In the genomic region with DNA sequence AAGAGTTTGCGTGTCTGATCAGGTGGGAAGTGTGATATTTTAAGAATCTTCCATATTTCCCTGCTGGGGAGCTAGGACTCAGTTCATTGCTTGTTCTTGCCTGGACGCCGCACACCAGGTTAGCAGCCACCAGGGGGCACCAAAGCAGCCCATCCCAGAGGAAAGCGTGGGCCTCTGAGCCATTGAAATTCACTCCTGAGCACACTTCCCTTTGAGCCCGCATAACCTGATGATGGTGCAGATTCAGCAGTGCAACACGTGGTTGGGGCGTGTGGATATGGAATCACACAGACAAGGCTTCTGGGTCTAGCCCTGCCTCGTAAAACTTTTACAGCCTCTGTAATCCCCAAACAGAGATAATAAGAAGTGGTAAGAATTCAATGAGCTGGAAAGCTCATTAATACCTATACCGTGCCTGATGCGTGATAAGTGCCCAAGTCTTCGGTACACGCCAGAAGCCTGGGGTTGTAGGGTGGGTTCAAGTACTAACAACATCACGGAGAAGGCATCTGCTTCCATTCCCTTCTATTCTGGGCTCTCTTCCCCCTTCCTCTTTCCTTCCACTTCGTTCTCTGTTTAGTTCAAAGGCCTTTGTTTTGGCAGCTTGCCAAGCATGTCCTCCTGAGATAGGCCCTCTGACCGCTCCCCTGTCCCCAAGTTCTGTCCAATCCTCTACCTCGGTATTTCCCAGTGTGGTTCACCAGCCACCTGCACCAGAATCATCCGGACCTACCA, we compare ENCODE assay signal across 8 cellular contexts.
DNase-seq lines count a peak whose midpoint lies in the region; ATAC-seq and TF ChIP-seq lines count a peak whose summit lies in the region.

No MANE protein-coding gene starts in this region.

- POLR2A ChIA-PET in MCF 10A (lab: Yijun Ruan, JAX) = interaction anchor here (1.3 kb wide), 1 partner anchor 35 kb away, joined by 4 read pairs; no protein-coding TSS in a partner anchor

- H3K27ac ChIP-seq in ACC112 (ENCODE audit: low read depth, low read length) (no peak overlapping the region), VCaP (peak overlapping the region; percentile 43)

- H3K27ac Mint-ChIP-seq in MCF 10A (ENCODE audit: low read depth, unreplicated experiment) = no peak overlapping the region

- no peaks in the 10 kb centered on the region for H3K4me1 ChIP-seq in ACC112 (ENCODE audit: control insufficient read depth, insufficient read depth, low read length, unreplicated experiment)

- TF ChIP-seq CTCF in VCaP (conservative IDR thresholded peaks at IDR 0.05) (peak; percentile 98), MCF 10A (IDR thresholded peaks at IDR 0.05; ENCODE audit: unreplicated experiment) (peak; percentile 86)

- H3K27me3 Mint-ChIP-seq in MCF 10A (ENCODE audit: insufficient read depth, unreplicated experiment) = peaks cover 2% of the 10 kb centered on the region

- H3K36me3 ChIP-seq in ACC112 (ENCODE audit: insufficient read depth, low read length) = no peaks in the 10 kb centered on the region

- BruUV-seq in MCF 10A (replicated peaks; lab: Mats Ljungman, UMichigan) = no TSS peak

- H3K4me1 Mint-ChIP-seq in MCF 10A (ENCODE audit: insufficient read depth, unreplicated experiment) = no peaks in the 10 kb centered on the region

- no peak overlapping the region for H3K4me3 ChIP-seq in ACC112 (ENCODE audit: low read depth, low read length)

- H2AFZ ChIP-seq in ACC112 (ENCODE audit: low read length, unreplicated experiment) = peak overlapping the region; percentile 49

- H3K36me3 Mint-ChIP-seq in MCF 10A (ENCODE audit: insufficient read depth, unreplicated experiment) = no peaks in the 10 kb centered on the region

- no peaks in the 10 kb centered on the region for H3K9me3 Mint-ChIP-seq in MCF 10A (ENCODE audit: unreplicated experiment)

- H3K79me2 ChIP-seq in ACC112 (ENCODE audit: control insufficient read depth, insufficient read depth, low read length, unreplicated experiment) = no peaks in the 10 kb centered on the region

- DNase-seq in NCI-H2107 treated with DMSO at 0.1 percent for 48 hours (lab: John Stamatoyannopoulos, UW; ENCODE audit: unreplicated experiment) = peak; percentile 70
- DNase-seq in MCF 10A (ENCODE audit: unreplicated experiment) = peak; percentile 86
- DNase-seq in inferior parietal cortex (ENCODE audit: extremely low spot score) = peak; percentile 85
- peak; percentile 76 for DNase-seq in stimulated activated CD4-positive, alpha-beta T cell treated with anti-CD3 and anti-CD28 coated beads, Interleukin-12 subunit alpha, Interleukin-12 subunit beta, amount 100 ng/mL, for 4 hours

- CTCF ChIA-PET in MCF 10A (lab: Yijun Ruan, JAX) = interaction anchor here (0.5 to 3.9 kb wide), 34 partner anchors 10 to 1387 kb away, joined by 3 to 64 read pairs (median 6); no protein-coding TSS in a partner anchor

- intact Hi-C loops in MCF 10A (cut with micrococcal nuclease) = loop anchor here (1.0 to 5.0 kb wide), 2 partner anchors 34 to 703 kb away; no protein-coding TSS in a partner anchor

- no peak overlapping the region for H3K4me3 Mint-ChIP-seq in MCF 10A (ENCODE audit: unreplicated experiment)

- ATAC-seq in GM18520 (IDR thresholded peaks at IDR 0.05; ENCODE audit: unreplicated experiment) (peak; percentile 64), HG03060 (IDR thresholded peaks at IDR 0.05; ENCODE audit: low read depth, unreplicated experiment) (peak; percentile 53)

- H3K27me3 ChIP-seq in ACC112 (ENCODE audit: insufficient read depth, low read length) = no peaks in the 10 kb centered on the region
